Comparison of ENCODE assay signal across 8 cellular contexts in the genomic region with DNA sequence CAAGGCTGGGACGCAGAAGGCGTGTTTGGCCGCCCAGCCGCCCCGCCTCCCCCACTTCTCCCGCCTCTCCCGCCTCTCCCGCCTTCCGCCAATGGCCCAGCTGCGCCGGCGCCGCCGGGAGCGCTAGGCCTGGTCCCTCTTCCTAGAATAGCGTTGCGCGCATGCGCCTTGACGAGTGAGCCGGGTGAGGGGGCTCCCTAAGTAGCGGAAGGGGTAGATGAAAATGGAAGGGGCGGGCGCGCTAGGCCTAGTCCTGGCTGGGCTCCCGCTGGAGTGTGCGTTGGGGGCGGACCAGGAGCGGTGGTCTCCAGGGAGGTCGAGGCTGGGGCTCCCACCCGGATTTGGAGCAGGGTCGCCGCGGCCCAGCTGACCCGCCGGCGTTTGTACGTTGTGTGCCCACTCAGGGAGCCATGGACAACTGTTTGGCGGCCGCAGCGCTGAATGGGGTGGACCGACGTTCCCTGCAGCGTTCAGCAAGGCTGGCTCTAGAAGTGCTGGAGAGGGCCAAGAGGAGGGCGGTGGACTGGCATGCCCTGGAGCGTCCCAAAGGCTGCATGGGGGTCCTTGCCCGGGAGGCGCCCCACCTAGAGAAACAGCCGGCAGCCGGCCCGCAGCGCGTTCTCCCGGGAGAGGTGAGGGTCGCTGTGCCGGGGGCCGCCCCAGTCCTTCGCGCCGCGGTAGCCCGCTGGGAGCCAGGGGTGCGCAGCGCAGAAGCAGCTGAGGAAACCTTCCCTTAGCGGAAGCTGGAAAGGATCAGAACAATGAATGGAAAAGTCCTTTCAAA. TPM values are rescaled to one million over a fixed set of nuclear protein-coding genes. Genes with fewer than 3 reads are reported as not detected.
DNase-seq lines count a peak whose midpoint lies in the region; ATAC-seq and TF ChIP-seq lines count a peak whose summit lies in the region.

AKIP1 (plus strand) TSS at position 150 of the 784 bp plus-strand sequence; CDS start at position 411, 261 bp downstream.

- no peaks in the 10 kb centered on the region for H3K27me3 ChIP-seq in ovary
- no peaks in the 10 kb centered on the region for H3K27me3 ChIP-seq in thymus (ENCODE audit: control insufficient read depth, insufficient read depth)

- H3K9me3 ChIP-seq in ovary = no peaks in the 10 kb centered on the region
- peaks cover 1% of the 10 kb centered on the region for H3K9me3 ChIP-seq in thymus (ENCODE audit: control insufficient read depth)

- DNase-seq in GM10248 (ENCODE audit: extremely low spot score) (peak; percentile 91), NCI-H1417 (lab: John Stamatoyannopoulos, UW) (peak; percentile 96 to 98 (median 97)), SW 1271 (lab: John Stamatoyannopoulos, UW) (peak; percentile 68 to 94), Right ventricle myocardium inferior (ENCODE audit: missing footprints) (peak; percentile 98), ovary (peak; percentile 97 to 98 (median 98))
- DNase-seq in activated naive CD8-positive, alpha-beta T cell treated with anti-CD3 and anti-CD28 coated beads, Interleukin-2, amount 50 U/mL, for 16 hours (ENCODE audit: low read depth, low spot score) = peak; percentile 72

- POLR2A ChIA-PET in GM10248 (lab: Yijun Ruan, JAX) = interaction anchor here (1.4 kb wide), 1 partner anchor 54 kb away, joined by 3 read pairs; no protein-coding TSS in a partner anchor

- WGBS in ovary, 3 donors = 0 to 1% (median 0%) methylated on average over 60 to 65 of the region's 65 CpGs
- under 1% methylated on average over 65 of the region's 65 CpGs for WGBS in thymus

- peak within 1 kb of the TSS; percentile 78 to 82 for H3K27ac ChIP-seq in ovary
- H3K27ac ChIP-seq in thymus (ENCODE audit: low read depth) = peak within 1 kb of the TSS; percentile 83

- TF ChIP-seq CTCF in GM10248 (IDR thresholded peaks at IDR 0.05; ENCODE audit: control extremely low read depth, extremely low read depth, low read depth, missing control alignments) = no peak
- no peak for TF ChIP-seq CTCF in ovary (IDR thresholded peaks at IDR 0.05)

- TF ChIP-seq POLR2A in ovary (IDR thresholded peaks at IDR 0.05) = peak; percentile 57

- no peaks in the 10 kb centered on the region for H3K36me3 ChIP-seq in ovary
- H3K36me3 ChIP-seq in thymus (ENCODE audit: control insufficient read depth, insufficient read depth) = no peaks in the 10 kb centered on the region

- intact Hi-C loops in Right ventricle myocardium inferior (cut with DNase I) = loop anchor here (5.0 kb wide), 3 partner anchors 39 to 229 kb away; partner anchors contain the start of genes RPL27A, TMEM9B and TRIM66
- intact Hi-C loops in ovary (cut with DNase I) = loop anchor here in 2 of 4 donors (2.0 to 5.0 kb wide), 2 partner anchors 39 to 52 kb away; no protein-coding TSS in a partner anchor

- CTCF ChIA-PET in GM10248 (lab: Yijun Ruan, JAX) = interaction anchor here (0.9 to 2.2 kb wide), 4 partner anchors 11 to 227 kb away, joined by 3 to 14 read pairs (median 6); no protein-coding TSS in a partner anchor

- H3K4me1 ChIP-seq in ovary (ENCODE audit: insufficient read depth) (peaks cover 6% of the 10 kb centered on the region), thymus (ENCODE audit: control insufficient read depth, insufficient read depth, low read length) (no peaks in the 10 kb centered on the region)

- TF ChIP-seq EP300 in ovary (IDR thresholded peaks at IDR 0.05) = no peak

- peak within 1 kb of the TSS; percentile 83 for H3K4me3 ChIP-seq in ovary
- peak within 1 kb of the TSS; percentile 88 for H3K4me3 ChIP-seq in thymus (ENCODE audit: low read length)

- ATAC-seq in HG02623 (IDR thresholded peaks at IDR 0.05; ENCODE audit: unreplicated experiment) (peak; percentile 75), Right ventricle myocardium inferior (peak; percentile 97)

RNA-seq across cellular contexts. Expression of gene AKIP1, which starts in this region (rescaled TPM):
- total RNA-seq in Right ventricle myocardium inferior (23.3 TPM), ovary (10 to 100 TPM; 12.4 to 26.2 (median 18.8) TPM)
- polyA plus RNA-seq in ovary (10 to 100 TPM; 20.8 to 42.3 TPM), thymus (22.6 TPM)

Comparison
In these comparisons a context has a peak if more than half of its experiments do, and no peak if none do; other contexts are left out.
1. Peak in every context shown above with its lines: DNase-seq, ATAC-seq, H3K4me3 ChIP-seq and H3K27ac ChIP-seq.